In genomic region chr22:22002526-22003055, GRCh38 we compare ENCODE assay signal across 29 cellular contexts. TPM values are rescaled to one million over a fixed set of nuclear protein-coding genes. Genes with fewer than 3 reads are reported as not detected.
DNase-seq lines count a peak whose midpoint lies in the region; ATAC-seq, FAIRE-seq and TF ChIP-seq lines count a peak whose summit lies in the region.
"Had no signal": no experiment of that assay in that cellular context is flagged by ENCODE, and none has a peak within 500 bp of the region (broad histone marks: within the 10 kb centered on the region; RNA-seq: fewer than 3 reads in every experiment).

No MANE protein-coding gene starts in this region.

- intact Hi-C loops in K562 (cut with micrococcal nuclease) = no loop called here

- BruUV-seq in K562 (replicated peaks; lab: Mats Ljungman, UMichigan) = no TSS peak

- POLR2A ChIA-PET in K562 (lab: Yijun Ruan, JAX) = interaction anchor here (0.6 to 10.2 kb wide), 35 partner anchors 9 to 1082 kb away, joined by 3 to 176 read pairs (median 4); partner anchors contain the start of gene TOP3B

- no peaks in the 10 kb centered on the region for H4K20me1 ChIP-seq in K562 (replicated peaks; ENCODE audit: control insufficient read depth, insufficient read depth, low read length)
- H4K20me1 ChIP-seq: BLaER1; BLaER1 treated with 17β-estradiol and CSF1 and Interleukin-3, amounts not matched to agents 10 nM and 100 nM had no signal

- DNase-seq in K562 (ENCODE audit: extremely low read depth in 1 of 4, low spot score in 3 of 4) = peak in 1 of 4 experiments; percentile 77
- no peak for DNase-seq in mucosa of gallbladder (ENCODE audit: low spot score)
- DNase-seq: 8988T; ACHN; AML-193; BE2C; C1 segment of cervical spinal cord; Caco-2; Calu3; CD4-positive, alpha-beta memory T cell; CD4-positive, alpha-beta T cell; CD4-positive, CD25-positive, alpha-beta regulatory T cell; CD8-positive, alpha-beta memory T cell; CD8-positive, alpha-beta T cell; COR-L47; DMS 273 treated with DMSO at 0.1 percent for 48 hours; DMS153; DMS53; DMS79; DMS79 treated with DMSO at 0.1 percent for 48 hours; DND-41; EL had no signal

- peak overlapping the region; percentile 12; the same call in 1 of the 3 replicates for H3K27ac ChIP-seq in K562 (ENCODE audit: extremely low read depth, low read depth, low read length)
- H3K27ac ChIP-seq: 22Rv1; A549; BLaER1; BLaER1 treated with 17β-estradiol and CSF1 and Interleukin-3, amounts not matched to agents 10 nM and 100 nM; C4-2B had no signal

- H3K79me2 ChIP-seq in K562 (ENCODE audit: control insufficient read depth, insufficient read depth, low read length) = no peaks in the 10 kb centered on the region

- no peak overlapping the region for H3K4me3 ChIP-seq in K562
- H3K4me3 ChIP-seq: A549; BLaER1; BLaER1 treated with 17β-estradiol and CSF1 and Interleukin-3, amounts not matched to agents 10 nM and 100 nM had no signal

- no peak overlapping the region for H2AFZ ChIP-seq in K562 (ENCODE audit: low read depth, low read length)

- TF ChIP-seq RAD21 in K562 (CRISPR knock-in tag; conservative IDR thresholded peaks at IDR 0.05 in 1 of 2, IDR thresholded peaks at IDR 0.05 in 1 of 2) = no peak

- no peak for TF ChIP-seq EP300 in K562 (IDR thresholded peaks at IDR 0.05; ENCODE audit: low read length)

- H3K27me3 ChIP-seq in K562 (ENCODE audit: control insufficient read depth in 2 of 2, insufficient read depth in 2 of 2, low read length in 2 of 2) = peaks cover 0 to 9% of the 10 kb centered on the region in 2 experiments; a peak in 3 of 5 replicates
- H3K27me3 ChIP-seq: BLaER1; BLaER1 treated with 17β-estradiol and CSF1 and Interleukin-3, amounts not matched to agents 10 nM and 100 nM had no signal

- no peaks in the 10 kb centered on the region for H3K9me1 ChIP-seq in K562 (ENCODE audit: control insufficient read depth, insufficient read depth, low read length)

- no peaks in the 10 kb centered on the region for H3K9me3 ChIP-seq in K562 (replicated peaks; ENCODE audit: control insufficient read depth, insufficient read depth, low read depth, low read length)
- H3K9me3 ChIP-seq: A549; BE2C; BLaER1; BLaER1 treated with 17β-estradiol and CSF1 and Interleukin-3, amounts not matched to agents 10 nM and 100 nM; Caco-2 had no signal

- no peak for TF ChIP-seq POLR2A in K562 (conservative IDR thresholded peaks at IDR 0.05)

- H3K4me2 ChIP-seq in K562 (ENCODE audit: insufficient read depth, low read length) = no peak overlapping the region
- H3K4me2 ChIP-seq: A549; BLaER1; BLaER1 treated with 17β-estradiol and CSF1 and Interleukin-3, amounts not matched to agents 10 nM and 100 nM had no signal

- H3K4me1 ChIP-seq in K562 (replicated peaks in 1 of 2; ENCODE audit: control insufficient read depth in 2 of 2, insufficient read depth in 2 of 2, low read length in 2 of 2) = peaks cover 11 to 29% of the 10 kb centered on the region in 2 experiments
- H3K4me1 ChIP-seq: A549; BE2C; BLaER1; BLaER1 treated with 17β-estradiol and CSF1 and Interleukin-3, amounts not matched to agents 10 nM and 100 nM; Caco-2 had no signal

- peak; percentile 55 for ATAC-seq in K562
- ATAC-seq: A549; CD8-positive, alpha-beta T cell had no signal

- CTCF ChIA-PET in K562 (lab: Yijun Ruan, JAX; ENCODE audit: low intra/inter-chr PET ratio) = interaction anchor here (0.7 kb wide), 1 partner anchor 54 kb away, joined by 3 read pairs; no protein-coding TSS in a partner anchor

- no peak for TF ChIP-seq CTCF in K562 (IDR thresholded peaks at IDR 0.05 in 2 of 3, conservative IDR thresholded peaks at IDR 0.05 in 1 of 3; ENCODE audit: insufficient read depth in 2 of 3, low read depth in 1 of 3, low read length in 3 of 3)

- in situ Hi-C loops in K562 (cut with MboI) = no loop called here

- no peaks in the 10 kb centered on the region for H3K36me3 ChIP-seq in K562 (ENCODE audit: control insufficient read depth, insufficient read depth, low read length)
- H3K36me3 ChIP-seq: BE2C; BLaER1; BLaER1 treated with 17β-estradiol and CSF1 and Interleukin-3, amounts not matched to agents 10 nM and 100 nM had no signal

- H3K9ac ChIP-seq in K562 (ENCODE audit: insufficient read depth in 1 of 2, low read depth in 2 of 2, low read length in 2 of 2) = no peak overlapping the region; a peak in 1 of 4 replicates
- H3K9ac ChIP-seq: BLaER1; BLaER1 treated with 17β-estradiol and CSF1 and Interleukin-3, amounts not matched to agents 10 nM and 100 nM had no signal

- 4% methylated on average over 3 of the region's 3 CpGs for WGBS in K562 (ENCODE audit: insufficient coverage, low coverage, missing lambda C conversion rate)

- no peak for FAIRE-seq in K562 (lab: Jason Lieb, UNC)
- FAIRE-seq: A204.1, A549, D721Med had no signal

TF ChIP-seq in K562, 482 proteins besides CTCF, POLR2A, EP300 and RAD21 (continues in another document):
- TF ChIP-seq ZBTB1 (CRISPR knock-in tag; IDR thresholded peaks at IDR 0.05; ENCODE audit: borderline replicate concordance, low read depth) = 0 out of 2 replicates have a peak, but pooled peaks have one; percentile 33
- TF ChIP-seq PHTF2 (CRISPR knock-in tag; IDR thresholded peaks at IDR 0.05) = no peak
- TF ChIP-seq NFE2L1 (tag; IDR thresholded peaks at IDR 0.05; ENCODE audit: borderline replicate concordance, low read depth) = no peak
- TF ChIP-seq ETV1 (tag; conservative IDR thresholded peaks at IDR 0.05; ENCODE audit: low read depth) = no peak

RNA-seq across cellular contexts. Expression of gene TOP3B, which starts 20.0 kb away (rescaled TPM):
- 654 and 1,271 TPM in 2 replicates for total RNA-seq in K562 (2011; cell fraction: chromatin; rRNA removed; ENCODE audit: low replicate concordance)
- total RNA-seq in K562 (2011; cell fraction: nucleolus; rRNA removed) = 667 and 676 TPM in 2 replicates
- 562 and 595 TPM in 2 replicates for total RNA-seq in K562 (2011; cell fraction: nucleoplasm; rRNA removed)
- total RNA-seq in K562 (2014; rRNA removed) = 168 and 209 TPM in 2 replicates
- total RNA-seq in K562 (2014; rRNA removed; fragmentation: Illumina TruSeq; extraction: Trizol) = 70.7 and 93.0 TPM in 2 replicates
- 132 and 135 TPM in 2 replicates for total RNA-seq in K562 (2015; rRNA removed; fragmentation: Illumina TruSeq; extraction: Trizol)
- total RNA-seq in K562 (2021) = 182 and 188 TPM in 2 replicates
- polyA plus RNA-seq in K562 (2011; rRNA removed) = 77.5 and 115 TPM in 2 replicates
- 70.1 and 77.8 TPM in 2 replicates for polyA plus RNA-seq in K562 (2011; cell fraction: cytosol; rRNA removed)
- polyA plus RNA-seq in K562 (2011; cell fraction: nucleus; rRNA removed) = 984 and 1,286 TPM in 2 replicates
- polyA plus RNA-seq in K562 (2012) = 96.9 and 122 TPM in 2 replicates
- 112 and 123 TPM in 2 replicates for polyA plus RNA-seq in K562 (2014; fragmentation: Illumina TruSeq; extraction: Trizol)
- 10 to 100 TPM in 1 of 2 experiments, 1 to 10 TPM in 1; 3.0 to 11.5 TPM for polyA plus RNA-seq in K562 (2014; fragmentation: Nextera tagmentation; extraction: Ambion mirVana)
- 153 and 161 TPM in 2 replicates for polyA plus RNA-seq in K562 (2014; rRNA removed)
- polyA minus RNA-seq in K562 (2011; rRNA and poly(A)+ RNA removed) = 98.9 and 108 TPM in 2 replicates
- polyA minus RNA-seq in K562 (2011; cell fraction: cytosol; rRNA and poly(A)+ RNA removed) = 76.3 and 79.3 TPM in 2 replicates
- 248 and 295 TPM in 2 replicates for polyA minus RNA-seq in K562 (2011; cell fraction: nucleus; rRNA and poly(A)+ RNA removed)
- total RNA-seq in mucosa of gallbladder = 33.1 TPM

RNA-seq across cellular contexts. Expression of gene PPM1F, which starts 49.9 kb away (rescaled TPM):
- 103 and 226 TPM in 2 replicates for total RNA-seq in K562 (2011; cell fraction: chromatin; rRNA removed; ENCODE audit: low replicate concordance)
- total RNA-seq in K562 (2011; cell fraction: nucleolus; rRNA removed) = 122 and 135 TPM in 2 replicates
- total RNA-seq in K562 (2011; cell fraction: nucleoplasm; rRNA removed) = 120 and 153 TPM in 2 replicates
- total RNA-seq in K562 (2014; rRNA removed) (132 and 153 TPM in 2 replicates), K562 (2014; rRNA removed; fragmentation: Illumina TruSeq; extraction: Trizol) (33.1 and 36.9 TPM in 2 replicates), K562 (2015; rRNA removed; fragmentation: Illumina TruSeq; extraction: Trizol) (74.6 and 75.0 TPM in 2 replicates), K562 (2021) (157 and 159 TPM in 2 replicates), mucosa of gallbladder (23.2 TPM)
- polyA plus RNA-seq in K562 (2011; rRNA removed) (64.0 and 73.1 TPM in 2 replicates), K562 (2014; fragmentation: Illumina TruSeq; extraction: Trizol) (53.8 and 92.1 TPM in 2 replicates), K562 (2014; fragmentation: Nextera tagmentation; extraction: Ambion mirVana) (1 to 10 TPM; 2.1 to 4.5 TPM), K562 (2014; rRNA removed) (110 and 121 TPM in 2 replicates)
- 74.8 and 124 TPM in 2 replicates for polyA plus RNA-seq in K562 (2011; cell fraction: cytosol; rRNA removed)
- polyA plus RNA-seq in K562 (2011; cell fraction: nucleus; rRNA removed) = 187 and 284 TPM in 2 replicates
- 81.6 and 118 TPM in 2 replicates for polyA plus RNA-seq in K562 (2012)
- polyA minus RNA-seq in K562 (2011; rRNA and poly(A)+ RNA removed) = 29.5 and 43.3 TPM in 2 replicates
- polyA minus RNA-seq in K562 (2011; cell fraction: cytosol; rRNA and poly(A)+ RNA removed) = 53.3 and 68.1 TPM in 2 replicates
- polyA minus RNA-seq in K562 (2011; cell fraction: nucleus; rRNA and poly(A)+ RNA removed) = 34.9 and 45.5 TPM in 2 replicates
